Comparison of ENCODE assay signal across 35 cellular contexts in the genomic region with DNA sequence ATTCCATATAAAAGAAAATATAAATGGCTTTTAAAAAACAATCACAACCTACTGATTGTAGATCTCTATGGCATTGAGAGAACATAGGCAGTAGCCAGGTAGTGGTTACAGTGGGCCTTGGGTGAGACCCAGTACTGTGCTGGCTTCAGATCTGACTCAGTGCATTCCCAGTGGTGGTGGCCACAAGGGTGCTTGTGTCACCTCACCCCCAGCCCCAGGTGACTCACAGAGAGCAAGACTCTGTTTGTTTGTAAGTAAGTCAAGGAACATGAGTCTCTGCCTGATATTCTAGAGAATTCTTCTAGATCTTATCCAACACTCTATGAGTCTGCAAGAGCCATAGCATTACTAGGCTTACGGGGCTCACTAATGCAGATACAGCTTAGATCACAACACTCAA.
DNase-seq lines count a peak whose midpoint lies in the region; ATAC-seq, FAIRE-seq and TF ChIP-seq lines count a peak whose summit lies in the region.
"Had no signal": no experiment of that assay in that cellular context is flagged by ENCODE, and none has a peak within 500 bp of the region (broad histone marks: within the 10 kb centered on the region; RNA-seq: fewer than 3 reads in every experiment).

No MANE protein-coding gene starts in this region.

- no peak overlapping the region for H3K27ac ChIP-seq in pancreas
- no peak overlapping the region for H3K27ac ChIP-seq in body of pancreas
- H3K27ac ChIP-seq: 22Rv1; BLaER1 treated with 17β-estradiol and CSF1 and Interleukin-3, amounts not matched to agents 10 nM and 100 nM; cardiac muscle cell; epithelial cell of prostate; SJSA1; spleen; tibial nerve; WERI-Rb-1 had no signal

- H3K4me3 ChIP-seq in kidney epithelial cell (ENCODE audit: low read depth, low read length) (no peak overlapping the region), pancreas (no peak overlapping the region), body of pancreas (no peak overlapping the region)
- H3K4me3 ChIP-seq: BLaER1 treated with 17β-estradiol and CSF1 and Interleukin-3, amounts not matched to agents 10 nM and 100 nM; cardiac muscle cell; SJSA1; spleen; tibial nerve had no signal

- no peaks in the 10 kb centered on the region for H3K4me1 Mint-ChIP-seq in activated T-helper 17 cell treated with anti-CD3 and anti-CD28 coated beads, Interleukin-2, amount 50 U/mL, for 72 hours
- H3K4me1 Mint-ChIP-seq: activated CD4-positive, alpha-beta T cell treated with anti-CD3 and anti-CD28 coated beads, Interleukin-2, amount 10 ng/mL, durations not matched to agents 24 days and 14 days had no signal

- no peak overlapping the region for H3K27ac Mint-ChIP-seq in activated T-helper 17 cell treated with anti-CD3 and anti-CD28 coated beads, Interleukin-2, amount 50 U/mL, for 72 hours
- H3K27ac Mint-ChIP-seq: activated CD4-positive, alpha-beta T cell treated with anti-CD3 and anti-CD28 coated beads, Interleukin-2, amount 10 ng/mL, durations not matched to agents 24 days and 14 days; activated T-helper 2 cell treated with anti-CD3 and anti-CD28 coated beads, Interferon-gamma antibody, Interleukin-2, Interleukin-4, amounts not matched to agents 10 μg/mL and 5 μg/mL and 100 μg/mL, durations not matched to agents 14 hours and 24 hours and 36 hours had no signal

- H3K9me3 Mint-ChIP-seq in activated T-helper 17 cell treated with anti-CD3 and anti-CD28 coated beads, Interleukin-2, amount 50 U/mL, for 72 hours = peaks cover 11% of the 10 kb centered on the region
- H3K9me3 Mint-ChIP-seq: activated CD4-positive, alpha-beta T cell treated with anti-CD3 and anti-CD28 coated beads, Interleukin-2, amount 10 ng/mL, durations not matched to agents 24 days and 14 days; activated T-helper 2 cell treated with anti-CD3 and anti-CD28 coated beads, Interferon-gamma antibody, Interleukin-2, Interleukin-4, amounts not matched to agents 10 μg/mL and 5 μg/mL and 100 μg/mL, durations not matched to agents 14 hours and 24 hours and 36 hours had no signal

- DNase-seq in NK-92 treated with Interleukin-12 subunit alpha and Interleukin-12 subunit beta, amount 100 ng/mL, for 24 hours (lab: John Stamatoyannopoulos, UW) = peak; percentile 41
- DNase-seq in NK-92 (lab: John Stamatoyannopoulos, UW; ENCODE audit: unreplicated experiment) (no peak), Daoy (ENCODE audit: low read depth) (peak; percentile 1), kidney epithelial cell (ENCODE audit: low read depth) (peak; percentile 1), pancreas (no peak), body of pancreas (no peak)
- DNase-seq: activated CD4-positive, alpha-beta T cell treated with anti-CD3 and anti-CD28 coated beads, Interleukin-2, amount 10 ng/mL, durations not matched to agents 24 days and 14 days; activated CD8-positive, alpha-beta memory T cell treated with anti-CD3 and anti-CD28 coated beads, Interleukin-2, amount 50 U/mL, for 4 hours; activated naive CD4-positive, alpha-beta T cell treated with anti-CD3 and anti-CD28 coated beads, Interleukin-2, amount 50 U/mL, for 16 hours; amygdala; DMS153; effector CD4-positive, alpha-beta T cell; HCEC 1CT; Kasumi-1; NCI-H1694; NCI-H2171; NCI-H82; posterior cingulate gyrus; right cardiac atrium; RPMI8226; spleen; stimulated activated CD4-positive, alpha-beta T cell treated with anti-CD3 and anti-CD28 coated beads, Interleukin-4, amount 100 ng/mL, for 1 hour; T-helper 9 cell; WERI-Rb-1 had no signal

- no peaks in the 10 kb centered on the region for H3K4me1 ChIP-seq in pancreas
- H3K4me1 ChIP-seq in body of pancreas = no peaks in the 10 kb centered on the region
- H3K4me1 ChIP-seq: BLaER1 treated with 17β-estradiol and CSF1 and Interleukin-3, amounts not matched to agents 10 nM and 100 nM; SJSA1; spleen; tibial nerve had no signal

- no peak overlapping the region for H3K4me3 Mint-ChIP-seq in activated T-helper 17 cell treated with anti-CD3 and anti-CD28 coated beads, Interleukin-2, amount 50 U/mL, for 72 hours
- H3K4me3 Mint-ChIP-seq: activated CD4-positive, alpha-beta T cell treated with anti-CD3 and anti-CD28 coated beads, Interleukin-2, amount 10 ng/mL, durations not matched to agents 24 days and 14 days had no signal

- TF ChIP-seq CTCF in kidney epithelial cell (IDR thresholded peaks at IDR 0.05; ENCODE audit: insufficient read depth, low read length, poor library complexity, severe bottlenecking) = no peak
- no peak for TF ChIP-seq CTCF in pancreas (IDR thresholded peaks at IDR 0.05)
- TF ChIP-seq CTCF in body of pancreas (IDR thresholded peaks at IDR 0.05) = no peak

- no peak for TF ChIP-seq POLR2A in body of pancreas (IDR thresholded peaks at IDR 0.05)

- peak; percentile 37 for ATAC-seq in activated T-helper 17 cell treated with anti-CD3 and anti-CD28 coated beads, Interleukin-2, amount 50 U/mL, for 72 hours (replicated peaks)
- ATAC-seq in HG03521 (IDR thresholded peaks at IDR 0.05; ENCODE audit: unreplicated experiment) (no peak), pancreas (no peak), body of pancreas (no peak)
- ATAC-seq: right cardiac atrium had no signal

- FAIRE-seq in pancreas (lab: Jason Lieb, UNC) = no peak
- FAIRE-seq: GM12892, islet of Langerhans had no signal

- intact Hi-C loops in pancreas (cut with DNase I) = no loop called here
- intact Hi-C loops in body of pancreas (cut with DNase I) = no loop called here

- no peaks in the 10 kb centered on the region for H3K27me3 Mint-ChIP-seq in activated T-helper 17 cell treated with anti-CD3 and anti-CD28 coated beads, Interleukin-2, amount 50 U/mL, for 72 hours
- H3K27me3 Mint-ChIP-seq: activated CD4-positive, alpha-beta T cell treated with anti-CD3 and anti-CD28 coated beads, Interleukin-2, amount 10 ng/mL, durations not matched to agents 24 days and 14 days had no signal

- no peaks in the 10 kb centered on the region for H3K9me3 ChIP-seq in pancreas
- peaks cover 0 to 4% (median 0%) of the 10 kb centered on the region in 3 donors for H3K9me3 ChIP-seq in body of pancreas
- H3K9me3 ChIP-seq: SJSA1 had no signal

- H3K27me3 ChIP-seq in kidney epithelial cell (ENCODE audit: control insufficient read depth, insufficient read depth, low read length) (no peaks in the 10 kb centered on the region), pancreas (no peaks in the 10 kb centered on the region), body of pancreas (no peaks in the 10 kb centered on the region)
- H3K27me3 ChIP-seq: BLaER1 treated with 17β-estradiol and CSF1 and Interleukin-3, amounts not matched to agents 10 nM and 100 nM; cardiac muscle cell; SJSA1; spleen; tibial nerve had no signal

- WGBS in pancreas, 2 donors = 94 to 100% methylated on average over 1 of the region's 1 CpG
- 75 to 89% methylated on average over 1 of the region's 1 CpG for WGBS in body of pancreas, 2 donors

- H3K36me3 ChIP-seq in kidney epithelial cell (ENCODE audit: control insufficient read depth, insufficient read depth, low read length) (no peaks in the 10 kb centered on the region), pancreas (no peaks in the 10 kb centered on the region), body of pancreas (replicated peaks in 1 of 2; ENCODE audit: insufficient read depth in 1 of 2, low read depth in 2 of 2) (no peaks in the 10 kb centered on the region)
- H3K36me3 ChIP-seq: BLaER1 treated with 17β-estradiol and CSF1 and Interleukin-3, amounts not matched to agents 10 nM and 100 nM; cardiac muscle cell; SJSA1; spleen; tibial nerve; WERI-Rb-1 had no signal

- H3K36me3 Mint-ChIP-seq in activated T-helper 17 cell treated with anti-CD3 and anti-CD28 coated beads, Interleukin-2, amount 50 U/mL, for 72 hours (ENCODE audit: low read depth) = no peaks in the 10 kb centered on the region

Comparison
In these comparisons a context has a peak if more than half of its experiments do, and no peak if none do; other contexts are left out.
1. DNase-seq: peak in NK-92 treated with Interleukin-12 subunit alpha and Interleukin-12 subunit beta, amount 100 ng/mL, for 24 hours (single experiment), Daoy (single experiment) and kidney epithelial cell (single experiment); none in NK-92 (single experiment), pancreas (0 of 6) and body of pancreas (0 of 4).